In genomic region chr10:58066126-58066525, GRCh38 we compare ENCODE assay signal across 27 cellular contexts.
"Had no signal": no experiment of that assay in that cellular context is flagged by ENCODE, and none has a peak within 500 bp of the region (broad histone marks: within the 10 kb centered on the region; RNA-seq: fewer than 3 reads in every experiment).

No MANE protein-coding gene starts in this region.

- ATAC-seq: effector memory CD8-positive, alpha-beta T cell; esophagus mucosa; gastrocnemius medialis; heart right ventricle; left cardiac atrium; left lung; left ventricle myocardium superior; lower lobe of right lung had no signal

- H3K27ac Mint-ChIP-seq: dendritic cell treated with granulocyte-macrophage colony-stimulating factor and Interleukin-4, amounts not matched to agents 40 ng/mL and 50 ng/mL, for 4 days; effector memory CD8-positive, alpha-beta T cell; endodermal cell; mesothelial cell of epicardium had no signal

- H3K36me3 ChIP-seq: colonic mucosa, esophagus squamous epithelium, gastrocnemius medialis, heart right ventricle, left lung, lower lobe of right lung had no signal

- H3K4me1 ChIP-seq: colonic mucosa, esophagus squamous epithelium, gastrocnemius medialis, heart right ventricle, left lung, lower lobe of right lung had no signal

- H3K27me3 ChIP-seq: colonic mucosa, esophagus squamous epithelium, gastrocnemius medialis, heart right ventricle, left lung had no signal

- FAIRE-seq: endometrium, islet of Langerhans, keratinocyte had no signal

- H3K4me3 ChIP-seq: colonic mucosa, esophagus squamous epithelium, gastrocnemius medialis, heart right ventricle, left lung, lower lobe of right lung, mucosa of descending colon had no signal

- H3K9me3 ChIP-seq: colonic mucosa, esophagus squamous epithelium, gastrocnemius medialis, heart right ventricle, left lung, lower lobe of right lung, mucosa of descending colon had no signal

- H3K9me3 Mint-ChIP-seq: dendritic cell treated with granulocyte-macrophage colony-stimulating factor and Interleukin-4, amounts not matched to agents 40 ng/mL and 50 ng/mL, for 4 days; effector memory CD8-positive, alpha-beta T cell; endodermal cell; mesothelial cell of epicardium had no signal

- H3K4me3 Mint-ChIP-seq: dendritic cell treated with granulocyte-macrophage colony-stimulating factor and Interleukin-4, amounts not matched to agents 40 ng/mL and 50 ng/mL, for 4 days; effector memory CD8-positive, alpha-beta T cell; endodermal cell had no signal

- DNase-seq: colonic mucosa; cortex of kidney; effector CD8-positive, alpha-beta T cell; effector memory CD8-positive, alpha-beta T cell; endodermal cell; erythroblast; esophagus squamous epithelium; foreskin fibroblast; foreskin melanocyte; gastrocnemius medialis; glutamatergic neuron; head of caudate nucleus; heart right ventricle; hippocampal formation; left cardiac atrium; left lung; left ventricle myocardium superior; lower lobe of right lung; mesenchymal stem cell; mucosa of descending colon had no signal

- H3K36me3 Mint-ChIP-seq: mesothelial cell of epicardium had no signal

- H3K27ac ChIP-seq: colonic mucosa, epithelial cell of prostate, esophagus squamous epithelium, gastrocnemius medialis, heart right ventricle, left lung, lower lobe of right lung had no signal
